8 cellular contexts compared by ENCODE assay signal in the genomic region with DNA sequence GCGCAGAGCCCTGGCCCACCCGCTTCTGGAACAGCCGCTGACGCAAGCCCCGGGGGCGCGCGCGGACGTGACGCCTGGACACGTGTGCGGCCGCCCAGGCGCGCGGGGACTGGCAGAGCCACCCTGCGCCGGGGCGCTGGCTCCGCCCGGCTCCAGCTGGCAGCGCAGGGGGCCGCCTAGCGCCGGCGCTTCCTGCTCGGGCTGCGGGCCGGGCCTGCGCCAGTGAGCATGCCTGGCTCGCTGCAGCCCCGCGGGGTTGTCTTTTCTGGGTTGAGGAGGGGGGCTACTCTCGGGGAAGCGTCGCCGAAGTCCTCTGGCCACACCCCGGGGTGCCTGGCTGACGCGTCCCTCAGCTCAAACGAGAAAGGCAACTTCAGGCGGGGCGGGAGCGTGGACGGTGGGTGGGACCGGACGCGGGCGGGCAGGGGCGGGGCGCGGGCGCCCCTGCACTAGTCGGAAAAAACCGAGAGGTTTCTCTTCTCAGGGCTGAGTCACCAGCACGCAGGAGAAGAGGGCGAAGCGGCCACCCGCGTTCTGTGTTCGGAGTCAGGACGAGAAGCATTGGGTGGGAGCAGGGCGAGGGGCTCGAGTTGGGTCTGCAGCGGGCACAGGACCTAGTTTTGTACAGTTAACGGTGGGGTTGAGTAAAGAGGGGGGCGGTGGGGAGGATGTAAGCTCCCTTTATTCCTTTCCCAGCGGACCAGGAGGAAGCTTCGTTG. TPM values are rescaled to one million over a fixed set of nuclear protein-coding genes. Genes with fewer than 3 reads are reported as not detected.
DNase-seq lines count a peak whose midpoint lies in the region; ATAC-seq and TF ChIP-seq lines count a peak whose summit lies in the region.

A gene with protein sequence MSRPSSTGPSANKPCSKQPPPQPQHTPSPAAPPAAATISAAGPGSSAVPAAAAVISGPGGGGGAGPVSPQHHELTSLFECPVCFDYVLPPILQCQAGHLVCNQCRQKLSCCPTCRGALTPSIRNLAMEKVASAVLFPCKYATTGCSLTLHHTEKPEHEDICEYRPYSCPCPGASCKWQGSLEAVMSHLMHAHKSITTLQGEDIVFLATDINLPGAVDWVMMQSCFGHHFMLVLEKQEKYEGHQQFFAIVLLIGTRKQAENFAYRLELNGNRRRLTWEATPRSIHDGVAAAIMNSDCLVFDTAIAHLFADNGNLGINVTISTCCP (minus strand): TSS at position 48 of the 719 bp plus-strand sequence. CDS start 320 bp downstream, outside the sequence.

- H3K27me3 ChIP-seq in CD8-positive, alpha-beta T cell (ENCODE audit: insufficient read depth, low read length): no peaks in the 10 kb centered on the region
- no peaks in the 10 kb centered on the region for H3K27me3 ChIP-seq in effector memory CD4-positive, alpha-beta T cell (replicated peaks; ENCODE audit: control insufficient read depth, insufficient read depth, low read length, poor library complexity, severe bottlenecking)
- H3K27me3 ChIP-seq in mesenchymal stem cell (ENCODE audit: control insufficient read depth in 1 of 2, insufficient read depth in 1 of 2, low read length in 2 of 2): no peaks in the 10 kb centered on the region

- CTCF ChIA-PET in CD8-positive, alpha-beta T cell (lab: Charles Lee): interaction anchor here (1.0 to 3.0 kb wide), 9 partner anchors 14 to 425 kb away, joined by 3 to 19 read pairs (median 4); a partner anchor contains a TSS
- CTCF ChIA-PET in activated CD8-positive, alpha-beta memory T cell treated with anti-CD3 and anti-CD28 coated beads for 36 hours (lab: Charles Lee): interaction anchor here (0.6 to 8.3 kb wide), 8 partner anchors 10 to 1773 kb away, joined by 3 to 57 read pairs (median 4); a partner anchor contains a TSS

- peak within 1 kb of the TSS in 1 of 2 experiments; percentile 94 for H3K4ac ChIP-seq in mesenchymal stem cell (ENCODE audit: low read depth in 1 of 2, low read length in 2 of 2)

- no peaks in the 10 kb centered on the region for H3K9me3 ChIP-seq in CD8-positive, alpha-beta T cell (ENCODE audit: low read length)
- no peaks in the 10 kb centered on the region for H3K9me3 ChIP-seq in effector memory CD4-positive, alpha-beta T cell (ENCODE audit: control insufficient read depth, low read length)
- no peaks in the 10 kb centered on the region for H3K9me3 ChIP-seq in mesenchymal stem cell (ENCODE audit: control insufficient read depth, low read length)

- H2AFZ ChIP-seq in mesenchymal stem cell (ENCODE audit: low read depth, low read length): peak within 1 kb of the TSS; percentile 93

- H3K27ac Mint-ChIP-seq in CD8-positive, alpha-beta T cell: peak within 1 kb of the TSS; percentile 99

- H3K9me3 Mint-ChIP-seq in CD8-positive, alpha-beta T cell: no peaks in the 10 kb centered on the region

- peaks cover 22% of the 10 kb centered on the region for H3K36me3 Mint-ChIP-seq in CD8-positive, alpha-beta T cell

- H2BK12ac ChIP-seq in mesenchymal stem cell (ENCODE audit: low read length in 2 of 2): peak within 1 kb of the TSS in 1 of 2 experiments; percentile 96

- peak within 1 kb of the TSS; percentile 81 for H3K4me3 ChIP-seq in CD8-positive, alpha-beta T cell (ENCODE audit: low read depth, low read length)
- peak within 1 kb of the TSS; percentile 86 for H3K4me3 ChIP-seq in effector memory CD4-positive, alpha-beta T cell (ENCODE audit: insufficient read depth, low read depth, low read length, poor library complexity, severe bottlenecking)
- peak within 1 kb of the TSS; percentile 75 to 91 for H3K4me3 ChIP-seq in mesenchymal stem cell (ENCODE audit: insufficient read depth in 1 of 2, low read depth in 1 of 2, low read length in 2 of 2)

- peak; percentile 85 to 96 (median 91) for DNase-seq in CD8-positive, alpha-beta T cell
- DNase-seq in HPDE6-E6E7 (ENCODE audit: extremely low spot score): peak; percentile 88
- peak; percentile 99 for DNase-seq in NOMO-1 (lab: John Stamatoyannopoulos, UW; ENCODE audit: unreplicated experiment in 2 of 2)
- DNase-seq in effector memory CD4-positive, alpha-beta T cell: peak; percentile 88 to 92 (median 89)
- DNase-seq in mesenchymal stem cell: peak; percentile 96
- DNase-seq in stimulated activated CD8-positive, alpha-beta memory T cell treated with anti-CD3 and anti-CD28 coated beads, Interleukin-12 subunit alpha, Interleukin-12 subunit beta, amount 100 ng/mL, for 24 hours (ENCODE audit: extremely low read depth): peak; percentile 85

- peak within 1 kb of the TSS; percentile 85 for H2BK15ac ChIP-seq in mesenchymal stem cell (ENCODE audit: low read depth, poor library complexity, severe bottlenecking)

- intact Hi-C loops in CD8-positive, alpha-beta T cell (cut with DNase I, micrococcal nuclease): loop anchor here (1.0 to 10.0 kb wide), 18 partner anchors 24 to 1768 kb away; a partner anchor contains a TSS

- POLR2A ChIA-PET in CD8-positive, alpha-beta T cell (lab: Charles Lee): interaction anchor here (0.5 to 4.7 kb wide), 31 partner anchors 8 to 437 kb away, joined by 3 to 45 read pairs (median 4); a partner anchor contains a TSS
- POLR2A ChIA-PET in activated CD8-positive, alpha-beta memory T cell treated with anti-CD3 and anti-CD28 coated beads for 36 hours (lab: Charles Lee): interaction anchor here (0.6 to 5.1 kb wide), 24 partner anchors 19 to 1496 kb away, joined by 3 to 61 read pairs (median 4); a partner anchor contains a TSS

- no peak for TF ChIP-seq CTCF in CD8-positive, alpha-beta T cell (IDR thresholded peaks at IDR 0.05)

- peak within 1 kb of the TSS; percentile 94 to 97 for H3K18ac ChIP-seq in mesenchymal stem cell (ENCODE audit: low read depth in 1 of 2, low read length in 2 of 2)

- under 1% methylated on average over 63 of the region's 70 CpGs for whole genome bisulfite sequencing in mesenchymal stem cell

- no peak within 1 kb of the TSS for H2AK5ac ChIP-seq in mesenchymal stem cell (ENCODE audit: low read length, severe bottlenecking)

- H3K9ac ChIP-seq in mesenchymal stem cell (ENCODE audit: low read length): peak within 1 kb of the TSS; percentile 96

- H2BK120ac ChIP-seq in mesenchymal stem cell (ENCODE audit: low read depth, low read length): peak within 1 kb of the TSS; percentile 71

- peak within 1 kb of the TSS; percentile 60 for H3K4me2 ChIP-seq in mesenchymal stem cell (ENCODE audit: low read length, poor library complexity, severe bottlenecking)

- peak; percentile 81 for ATAC-seq in CD8-positive, alpha-beta T cell
- peak; percentile 56 for ATAC-seq in GM19455 (IDR thresholded peaks at IDR 0.05; ENCODE audit: unreplicated experiment)

- H3K4me1 Mint-ChIP-seq in CD8-positive, alpha-beta T cell (ENCODE audit: low read depth): peaks cover 43% of the 10 kb centered on the region

- peak within 1 kb of the TSS; percentile 92 for H2BK5ac ChIP-seq in mesenchymal stem cell (ENCODE audit: low read depth, low read length, poor library complexity, severe bottlenecking)

- H3K36me3 ChIP-seq in CD8-positive, alpha-beta T cell (ENCODE audit: insufficient read depth, low read length): no peaks in the 10 kb centered on the region
- no peaks in the 10 kb centered on the region for H3K36me3 ChIP-seq in effector memory CD4-positive, alpha-beta T cell (ENCODE audit: control insufficient read depth, insufficient read depth, low read length)
- H3K36me3 ChIP-seq in mesenchymal stem cell (ENCODE audit: control insufficient read depth in 1 of 2, insufficient read depth in 2 of 2, low read depth in 1 of 2, low read length in 2 of 2): peaks cover 0 to 7% of the 10 kb centered on the region in 2 experiments

- H3K79me1 ChIP-seq in mesenchymal stem cell (replicated peaks; ENCODE audit: low read length, poor library complexity, severe bottlenecking): peaks cover 3% of the 10 kb centered on the region

- H3K27me3 Mint-ChIP-seq in CD8-positive, alpha-beta T cell (ENCODE audit: low read depth): no peaks in the 10 kb centered on the region

- peak within 1 kb of the TSS; percentile 92 for H4K8ac ChIP-seq in mesenchymal stem cell (ENCODE audit: low read length)

- H3K14ac ChIP-seq in mesenchymal stem cell (ENCODE audit: low read length in 2 of 2): peak within 1 kb of the TSS; percentile 27 to 94

- peaks cover 39% of the 10 kb centered on the region for H3K4me1 ChIP-seq in CD8-positive, alpha-beta T cell (ENCODE audit: insufficient read depth, low read length)
- peaks cover 15% of the 10 kb centered on the region for H3K4me1 ChIP-seq in effector memory CD4-positive, alpha-beta T cell (ENCODE audit: control insufficient read depth, insufficient read depth, low read length, poor library complexity, severe bottlenecking)
- peaks cover 9% of the 10 kb centered on the region for H3K4me1 ChIP-seq in mesenchymal stem cell (ENCODE audit: control insufficient read depth, insufficient read depth, low read depth, low read length)

- peak within 1 kb of the TSS; percentile 98 for H3K27ac ChIP-seq in CD8-positive, alpha-beta T cell (ENCODE audit: low read depth, low read length)
- H3K27ac ChIP-seq in effector memory CD4-positive, alpha-beta T cell (ENCODE audit: insufficient read depth, low read length, poor library complexity, severe bottlenecking): peak within 1 kb of the TSS; percentile 96
- H3K27ac ChIP-seq in mesenchymal stem cell (ENCODE audit: low read length, poor library complexity, severe bottlenecking): peak within 1 kb of the TSS; percentile 99

- H4K91ac ChIP-seq in mesenchymal stem cell (ENCODE audit: low read length): peak within 1 kb of the TSS; percentile 96

- peak within 1 kb of the TSS in 1 of 2 experiments; percentile 94 for H3K23ac ChIP-seq in mesenchymal stem cell (ENCODE audit: low read length in 2 of 2)

- peak within 1 kb of the TSS; percentile 94 for H3K4me3 Mint-ChIP-seq in CD8-positive, alpha-beta T cell

RNA-seq across cellular contexts. Expression of the gene that starts here (rescaled TPM):
- total RNA-seq in CD8-positive, alpha-beta T cell: 10 to 100 TPM; 57.0 to 65.4 TPM
- 100 to 1,000 TPM; 107 to 109 TPM for total RNA-seq in activated CD8-positive, alpha-beta memory T cell treated with anti-CD3 and anti-CD28 coated beads for 36 hours
- 23.3 TPM for polyA plus RNA-seq in mesenchymal stem cell (2013, experiment 1 of 2)
- 22.9 TPM for polyA plus RNA-seq in mesenchymal stem cell (2013, experiment 2 of 2)

Comparison
In these comparisons a context has a peak if more than half of its experiments do, and no peak if none do; other contexts are left out.
1. Peak in every context shown above with its lines: DNase-seq, ATAC-seq, H3K4me3 ChIP-seq and H3K27ac ChIP-seq.